In genomic region chr13:67642638-67643037, GRCh38 we compare ENCODE assay signal across 18 cellular contexts.
"Had no signal": no experiment of that assay in that cellular context is flagged by ENCODE, and none has a peak within 500 bp of the region (broad histone marks: within the 10 kb centered on the region; RNA-seq: fewer than 3 reads in every experiment).

No MANE protein-coding gene starts in this region.

- DNase-seq: activated CD4-positive, alpha-beta T cell treated with anti-CD3 and anti-CD28 coated beads for 36 hours; activated CD4-positive, alpha-beta T cell treated with anti-CD3 and anti-CD28 coated beads, Interleukin-2, amount 50 U/mL, for 48 hours; cerebellar nuclear complex; cortex of kidney; effector CD8-positive, alpha-beta T cell; gastrocnemius medialis; heart left ventricle; left lung; midbrain; nephron progenitor cell; nucleus accumbens; posterior cingulate gyrus; spleen; stimulated activated naive B cell treated with anti-CD40 and anti-IgM and Interleukin-4, amounts not matched to agents 10 μg/mL and 1 μg/mL and 100 μg/mL, for 72 hours; upper lobe of right lung had no signal

- H3K27ac Mint-ChIP-seq: activated CD4-positive, alpha-beta T cell treated with anti-CD3 and anti-CD28 coated beads for 36 hours; activated naive CD8-positive, alpha-beta T cell; nephron progenitor cell; stimulated activated naive B cell treated with anti-CD40 and anti-IgM and Interleukin-4, amounts not matched to agents 10 μg/mL and 1 μg/mL and 100 μg/mL, for 72 hours; WTC11 had no signal

- H3K4me1 Mint-ChIP-seq: activated CD4-positive, alpha-beta T cell treated with anti-CD3 and anti-CD28 coated beads for 36 hours; nephron progenitor cell; stimulated activated naive B cell treated with anti-CD40 and anti-IgM and Interleukin-4, amounts not matched to agents 10 μg/mL and 1 μg/mL and 100 μg/mL, for 72 hours had no signal

- H3K9me3 Mint-ChIP-seq: nephron progenitor cell had no signal

- H3K27me3 Mint-ChIP-seq: activated CD4-positive, alpha-beta T cell treated with anti-CD3 and anti-CD28 coated beads for 36 hours; activated naive CD8-positive, alpha-beta T cell; stimulated activated naive B cell treated with anti-CD40 and anti-IgM and Interleukin-4, amounts not matched to agents 10 μg/mL and 1 μg/mL and 100 μg/mL, for 72 hours had no signal

- ATAC-seq: activated CD4-positive, alpha-beta T cell treated with anti-CD3 and anti-CD28 coated beads for 36 hours; esophagus mucosa; gastrocnemius medialis; heart left ventricle; left lung; stimulated activated naive B cell treated with anti-CD40 and anti-IgM and Interleukin-4, amounts not matched to agents 10 μg/mL and 1 μg/mL and 100 μg/mL, for 72 hours; upper lobe of right lung had no signal

- H3K4me3 Mint-ChIP-seq: activated CD4-positive, alpha-beta T cell treated with anti-CD3 and anti-CD28 coated beads for 36 hours; activated naive CD8-positive, alpha-beta T cell; nephron progenitor cell; stimulated activated naive B cell treated with anti-CD40 and anti-IgM and Interleukin-4, amounts not matched to agents 10 μg/mL and 1 μg/mL and 100 μg/mL, for 72 hours; WTC11 had no signal

- H3K36me3 Mint-ChIP-seq: activated naive CD8-positive, alpha-beta T cell; stimulated activated naive B cell treated with anti-CD40 and anti-IgM and Interleukin-4, amounts not matched to agents 10 μg/mL and 1 μg/mL and 100 μg/mL, for 72 hours; WTC11 had no signal
